In the genomic region with DNA sequence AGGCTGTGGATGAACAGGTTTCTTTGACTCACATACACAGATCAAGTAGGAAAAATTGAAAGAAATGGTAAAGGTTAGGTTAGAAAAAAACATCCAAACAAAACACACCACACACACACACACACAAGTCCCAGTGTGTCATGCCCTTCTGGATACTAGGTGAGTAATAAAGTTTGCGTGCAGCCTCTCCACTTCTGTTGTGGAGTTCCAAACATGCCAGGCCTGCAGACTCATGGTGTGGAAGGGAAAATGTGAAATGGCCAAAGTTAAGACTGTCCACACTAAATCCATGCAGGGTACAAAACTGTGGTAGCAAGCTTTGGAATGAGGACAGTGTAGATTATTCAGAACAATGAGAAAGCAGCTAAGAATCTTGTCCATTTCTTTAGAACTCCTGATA, we compare ENCODE assay signal across 16 cellular contexts.
A peak's percentile ranks its signal among the peaks of the same experiment; 100 is the strongest.
DNase-seq lines count a peak whose midpoint lies in the region; ATAC-seq and TF ChIP-seq lines count a peak whose summit lies in the region.
"Had no signal": no experiment of that assay in that cellular context is flagged by ENCODE, and none has a peak within 500 bp of the region (broad histone marks: within the 10 kb centered on the region; RNA-seq: fewer than 3 reads in every experiment).

No MANE protein-coding gene starts in this region.

- H3K4me1 ChIP-seq in Loucy (ENCODE audit: insufficient read depth, low read length, poor library complexity, severe bottlenecking) (peaks cover 56% of the 10 kb centered on the region), aorta (ENCODE audit: control insufficient read depth in 1 of 2, insufficient read depth in 2 of 2, low read length in 2 of 2) (no peaks in the 10 kb centered on the region)
- H3K4me1 ChIP-seq: suprapubic skin had no signal

- no peak for TF ChIP-seq CTCF in Loucy (conservative IDR thresholded peaks at IDR 0.05; ENCODE audit: low read length)

- no peak overlapping the region for H2AFZ ChIP-seq in Loucy (ENCODE audit: low read length)

- H3K9me2 ChIP-seq in Loucy (replicated peaks; ENCODE audit: low read depth, low read length): no peaks in the 10 kb centered on the region

- DNase-seq in EH (ENCODE audit: low read depth): peak; percentile 72
- no peak for DNase-seq in effector memory CD8-positive, alpha-beta T cell
- DNase-seq in renal cortical epithelial cell (ENCODE audit: low read depth): peak; percentile 55
- DNase-seq in activated CD4-positive, alpha-beta T cell treated with anti-CD3 and anti-CD28 coated beads for 36 hours: no peak
- no peak for DNase-seq in aorta
- DNase-seq in COLO829 (ENCODE audit: low spot score): no peak
- DNase-seq: activated CD8-positive, alpha-beta memory T cell treated with anti-CD3 and anti-CD28 coated beads for 24 hours; hippocampal formation; Kasumi-1; NCI-H2081 had no signal

- H4K20me1 ChIP-seq in Loucy (ENCODE audit: insufficient read depth, low read length, poor library complexity, severe bottlenecking): peaks cover 72% of the 10 kb centered on the region

- H3K79me2 ChIP-seq in Loucy (ENCODE audit: insufficient read depth, low read length): peaks cover 92% of the 10 kb centered on the region

- POLR2A ChIA-PET in activated CD4-positive, alpha-beta T cell treated with anti-CD3 and anti-CD28 coated beads for 36 hours (lab: Charles Lee): no interaction called here

- H3K9ac ChIP-seq in Loucy (ENCODE audit: low read depth, low read length, poor library complexity, severe bottlenecking): peak overlapping the region; percentile 24

- peaks cover 89% of the 10 kb centered on the region for H3K36me3 ChIP-seq in Loucy (ENCODE audit: insufficient read depth, low read length)
- H3K36me3 ChIP-seq in aorta (ENCODE audit: control insufficient read depth in 1 of 2, insufficient read depth in 2 of 2, low read length in 1 of 2): no peaks in the 10 kb centered on the region
- H3K36me3 ChIP-seq: suprapubic skin had no signal

- no peaks in the 10 kb centered on the region for H3K27me3 Mint-ChIP-seq in effector memory CD8-positive, alpha-beta T cell
- H3K27me3 Mint-ChIP-seq in activated CD4-positive, alpha-beta T cell treated with anti-CD3 and anti-CD28 coated beads for 36 hours: peaks cover 1% of the 10 kb centered on the region
- H3K27me3 Mint-ChIP-seq: central memory CD8-positive, alpha-beta T cell had no signal

- H3K27ac Mint-ChIP-seq in effector memory CD8-positive, alpha-beta T cell: peak overlapping the region; percentile 42 to 92
- H3K27ac Mint-ChIP-seq in activated CD4-positive, alpha-beta T cell treated with anti-CD3 and anti-CD28 coated beads for 36 hours: no peak overlapping the region

- peak overlapping the region; percentile 56 to 57 for H3K4me3 Mint-ChIP-seq in effector memory CD8-positive, alpha-beta T cell
- H3K4me3 Mint-ChIP-seq in activated CD4-positive, alpha-beta T cell treated with anti-CD3 and anti-CD28 coated beads for 36 hours: no peak overlapping the region
- H3K4me3 Mint-ChIP-seq: central memory CD8-positive, alpha-beta T cell; neural crest cell had no signal

- H3K27me3 ChIP-seq in Loucy (ENCODE audit: insufficient read depth, low read length, poor library complexity, severe bottlenecking) (no peaks in the 10 kb centered on the region), aorta (ENCODE audit: control insufficient read depth in 1 of 2, insufficient read depth in 2 of 2, low read length in 1 of 2) (no peaks in the 10 kb centered on the region)
- H3K27me3 ChIP-seq: suprapubic skin had no signal

- no peak overlapping the region for H3K4me3 ChIP-seq in Loucy (ENCODE audit: low read length, poor library complexity, severe bottlenecking)
- H3K4me3 ChIP-seq in aorta (ENCODE audit: low read length in 2 of 2): no peak overlapping the region
- H3K4me3 ChIP-seq: suprapubic skin had no signal

- intact Hi-C loops in activated CD4-positive, alpha-beta T cell treated with anti-CD3 and anti-CD28 coated beads for 36 hours (cut with DNase I, micrococcal nuclease): no loop called here
- intact Hi-C loops in aorta (cut with DNase I): no loop called here

- peaks cover 16% of the 10 kb centered on the region for H3K36me3 Mint-ChIP-seq in effector memory CD8-positive, alpha-beta T cell (ENCODE audit: insufficient read depth)
- H3K36me3 Mint-ChIP-seq in activated CD4-positive, alpha-beta T cell treated with anti-CD3 and anti-CD28 coated beads for 36 hours (ENCODE audit: low read depth): no peaks in the 10 kb centered on the region

- H3K9me3 ChIP-seq in Loucy (ENCODE audit: insufficient read depth, low read depth, low read length): no peaks in the 10 kb centered on the region
- H3K9me3 ChIP-seq in aorta (ENCODE audit: control insufficient read depth, low read length): no peaks in the 10 kb centered on the region
- H3K9me3 ChIP-seq: suprapubic skin had no signal

- peaks cover 15% of the 10 kb centered on the region for H3F3A ChIP-seq in Loucy (ENCODE audit: low read depth)

- no peak overlapping the region for H3K27ac ChIP-seq in aorta (ENCODE audit: low read depth in 1 of 2, low read length in 2 of 2)
- H3K27ac ChIP-seq: suprapubic skin had no signal

- H3K4me2 ChIP-seq in Loucy (ENCODE audit: low read depth, low read length, poor library complexity, severe bottlenecking): peak overlapping the region; percentile 54

- H3K9me3 Mint-ChIP-seq in effector memory CD8-positive, alpha-beta T cell: no peaks in the 10 kb centered on the region
- H3K9me3 Mint-ChIP-seq in activated CD4-positive, alpha-beta T cell treated with anti-CD3 and anti-CD28 coated beads for 36 hours (ENCODE audit: low read depth): no peaks in the 10 kb centered on the region
- H3K9me3 Mint-ChIP-seq: central memory CD8-positive, alpha-beta T cell; neural crest cell had no signal

- ATAC-seq in effector memory CD8-positive, alpha-beta T cell (replicated peaks): no peak
- ATAC-seq in activated CD4-positive, alpha-beta T cell treated with anti-CD3 and anti-CD28 coated beads for 36 hours: no peak
- ATAC-seq in HG03175 (IDR thresholded peaks at IDR 0.05; ENCODE audit: unreplicated experiment): no peak
- no peak for ATAC-seq in aorta (ENCODE audit: low FRiP score)
- ATAC-seq: Right ventricle myocardium inferior had no signal

- 0 to 44% methylated on average over 1 of the region's 1 CpG for WGBS in aorta, 2 donors

- CTCF ChIA-PET in activated CD4-positive, alpha-beta T cell treated with anti-CD3 and anti-CD28 coated beads for 36 hours (lab: Charles Lee): no interaction called here

- H3K4me1 Mint-ChIP-seq in effector memory CD8-positive, alpha-beta T cell (ENCODE audit: low read depth in 2 of 2): peaks cover 27 to 46% of the 10 kb centered on the region in 2 donors
- H3K4me1 Mint-ChIP-seq in activated CD4-positive, alpha-beta T cell treated with anti-CD3 and anti-CD28 coated beads for 36 hours: peaks cover 34% of the 10 kb centered on the region
- H3K4me1 Mint-ChIP-seq: neural crest cell had no signal

Comparison
In these comparisons a context has a peak if more than half of its experiments do, and no peak if none do; other contexts are left out.
1. DNase-seq: peak in EH (single experiment) and renal cortical epithelial cell (single experiment); none in effector memory CD8-positive, alpha-beta T cell (0 of 3), activated CD4-positive, alpha-beta T cell treated with anti-CD3 and anti-CD28 coated beads for 36 hours (single experiment), aorta (0 of 2) and COLO829 (single experiment).